21 cellular contexts compared by ENCODE assay signal in genomic region chr1:108142773-108143394, GRCh38. TPM values are rescaled to one million over a fixed set of nuclear protein-coding genes. Genes with fewer than 3 reads are reported as not detected.
DNase-seq lines count a peak whose midpoint lies in the region; ATAC-seq, FAIRE-seq and TF ChIP-seq lines count a peak whose summit lies in the region.
"Had no signal": no experiment of that assay in that cellular context is flagged by ENCODE, and none has a peak within 500 bp of the region (broad histone marks: within the 10 kb centered on the region; RNA-seq: fewer than 3 reads in every experiment).

No MANE protein-coding gene starts in this region.

- H3K4me3 Mint-ChIP-seq in glutamatergic neuron (ENCODE audit: unreplicated experiment): peak overlapping the region; percentile 58
- no peak overlapping the region for H3K4me3 Mint-ChIP-seq in WTC11
- H3K4me3 Mint-ChIP-seq: brain; CD8-positive, alpha-beta T cell; stimulated activated effector memory CD8-positive, alpha-beta T cell treated with anti-CD3 and anti-CD28 coated beads, Interleukin-12 subunit alpha, Interleukin-12 subunit beta, amount 100 ng/mL, for 72 hours had no signal

- no peak overlapping the region for H2AFZ ChIP-seq in PC-9

- no peak overlapping the region for H2AK5ac ChIP-seq in mesendoderm (ENCODE audit: low read length)

- H3K4me3 ChIP-seq in PC-9 (no peak overlapping the region), bronchial epithelial cell (ENCODE audit: low read depth, low read length) (no peak overlapping the region), mesendoderm (ENCODE audit: low read length) (no peak overlapping the region)

- CTCF ChIA-PET in PC-9 (lab: Charles Lee) (interaction anchor here (0.6 kb wide), 1 partner anchor 754 kb away, joined by 3 read pairs; no protein-coding TSS in a partner anchor), WTC11 (lab: Charles Lee) (no interaction called here)

- TF ChIP-seq CTCF in PC-9 (conservative IDR thresholded peaks at IDR 0.05): no peak
- no peak for TF ChIP-seq CTCF in bronchial epithelial cell (IDR thresholded peaks at IDR 0.05; ENCODE audit: insufficient read depth, low read length, severe bottlenecking)
- no peak for TF ChIP-seq CTCF in glutamatergic neuron (IDR thresholded peaks at IDR 0.05; ENCODE audit: partially characterized antibody, unreplicated experiment)
- TF ChIP-seq CTCF in WTC11 (IDR thresholded peaks at IDR 0.05): no peak

- peaks cover 34% of the 10 kb centered on the region for H3K36me3 Mint-ChIP-seq in glutamatergic neuron (ENCODE audit: unreplicated experiment)
- peaks cover 61% of the 10 kb centered on the region for H3K36me3 Mint-ChIP-seq in WTC11

- peak overlapping the region; percentile 91 for H3K27ac Mint-ChIP-seq in glutamatergic neuron (ENCODE audit: unreplicated experiment)
- no peak overlapping the region for H3K27ac Mint-ChIP-seq in WTC11
- H3K27ac Mint-ChIP-seq: brain; CD8-positive, alpha-beta T cell; IgD-negative memory B cell; stimulated activated effector memory CD8-positive, alpha-beta T cell treated with anti-CD3 and anti-CD28 coated beads, Interleukin-12 subunit alpha, Interleukin-12 subunit beta, amount 100 ng/mL, for 72 hours had no signal

- H3K23ac ChIP-seq in mesendoderm (ENCODE audit: low read length): no peak overlapping the region

- no peak overlapping the region for H4K5ac ChIP-seq in mesendoderm (ENCODE audit: low read length)

- H3K4me1 Mint-ChIP-seq in glutamatergic neuron (ENCODE audit: low read depth, unreplicated experiment) (peaks cover 9% of the 10 kb centered on the region), WTC11 (no peaks in the 10 kb centered on the region)
- H3K4me1 Mint-ChIP-seq: brain had no signal

- H3K9ac ChIP-seq in mesendoderm (ENCODE audit: low read length): no peak overlapping the region

- H3K27me3 ChIP-seq in PC-9 (ENCODE audit: insufficient read depth, low read depth): no peaks in the 10 kb centered on the region
- no peaks in the 10 kb centered on the region for H3K27me3 ChIP-seq in bronchial epithelial cell (ENCODE audit: control insufficient read depth, insufficient read depth, low read length)
- H3K27me3 ChIP-seq in mesendoderm (ENCODE audit: insufficient read depth, low read length, poor library complexity): no peaks in the 10 kb centered on the region

- BruUV-seq in PC-9 (replicated peaks; lab: Mats Ljungman, UMichigan): no TSS peak

- no peaks in the 10 kb centered on the region for H3K79me1 ChIP-seq in mesendoderm (ENCODE audit: low read length)

- H2BK15ac ChIP-seq in mesendoderm (replicated peaks; ENCODE audit: low read depth): no peak overlapping the region

- H3K4ac ChIP-seq in mesendoderm (ENCODE audit: low read depth, low read length): no peak overlapping the region

- no peaks in the 10 kb centered on the region for H3K79me2 ChIP-seq in PC-9 (ENCODE audit: low read depth)
- H3K79me2 ChIP-seq in mesendoderm (ENCODE audit: control insufficient read depth, insufficient read depth, low read length): no peaks in the 10 kb centered on the region

- no peak for FAIRE-seq in bronchial epithelial cell (lab: Jason Lieb, UNC)

- POLR2A ChIA-PET in PC-9 (lab: Charles Lee; ENCODE audit: unreplicated experiment) (no interaction called here), WTC11 (lab: Charles Lee) (no interaction called here)

- no peak overlapping the region for H3K56ac ChIP-seq in mesendoderm (ENCODE audit: low read length)

- ATAC-seq in HG02938 (IDR thresholded peaks at IDR 0.05; ENCODE audit: unreplicated experiment): no peak
- ATAC-seq in HG03521 (IDR thresholded peaks at IDR 0.05; ENCODE audit: unreplicated experiment): no peak
- ATAC-seq in WTC11: no peak
- ATAC-seq: CD8-positive, alpha-beta T cell; Right ventricle myocardium inferior; stimulated activated effector memory CD8-positive, alpha-beta T cell treated with anti-CD3 and anti-CD28 coated beads, Interleukin-12 subunit alpha, Interleukin-12 subunit beta, amount 100 ng/mL, for 72 hours had no signal

- H3K4me2 ChIP-seq in PC-9 (no peak overlapping the region), mesendoderm (ENCODE audit: low read length) (no peak overlapping the region)

- H3K9me3 Mint-ChIP-seq in glutamatergic neuron (ENCODE audit: unreplicated experiment) (peaks cover 6% of the 10 kb centered on the region), WTC11 (peaks cover 25% of the 10 kb centered on the region)
- H3K9me3 Mint-ChIP-seq: stimulated activated effector memory CD8-positive, alpha-beta T cell treated with anti-CD3 and anti-CD28 coated beads, Interleukin-12 subunit alpha, Interleukin-12 subunit beta, amount 100 ng/mL, for 72 hours had no signal

- H3K18ac ChIP-seq in mesendoderm (ENCODE audit: low read length): no peak overlapping the region

- no peak overlapping the region for H4K8ac ChIP-seq in mesendoderm (ENCODE audit: low read depth, low read length)

- no peaks in the 10 kb centered on the region for H3K9me2 ChIP-seq in PC-9 (ENCODE audit: insufficient read depth)

- H2BK120ac ChIP-seq in mesendoderm (ENCODE audit: low read depth, low read length): no peak overlapping the region

- H3K27ac ChIP-seq in PC-9 (peak overlapping the region; percentile 16; the same call in 1 of the 2 replicates), mesendoderm (ENCODE audit: low read depth, low read length) (no peak overlapping the region)

- intact Hi-C loops in PC-9 (cut with micrococcal nuclease; ENCODE audit: unreplicated experiment): loop anchor here (10.0 kb wide), 1 partner anchor 752 kb away; no protein-coding TSS in a partner anchor

- no peaks in the 10 kb centered on the region for H4K20me1 ChIP-seq in PC-9 (ENCODE audit: insufficient read depth)

- H2BK5ac ChIP-seq in mesendoderm (ENCODE audit: low read length): no peak overlapping the region

- H3K4me1 ChIP-seq in PC-9 (replicated peaks; ENCODE audit: insufficient read depth) (no peaks in the 10 kb centered on the region), mesendoderm (ENCODE audit: control insufficient read depth, low read depth, low read length) (no peaks in the 10 kb centered on the region)

- H3K36me3 ChIP-seq in PC-9 (ENCODE audit: low read depth): peaks cover 73% of the 10 kb centered on the region
- H3K36me3 ChIP-seq in bronchial epithelial cell (ENCODE audit: control insufficient read depth, insufficient read depth, low read length): peaks cover 9% of the 10 kb centered on the region
- peaks cover 6% of the 10 kb centered on the region for H3K36me3 ChIP-seq in mesendoderm (ENCODE audit: control insufficient read depth, insufficient read depth, low read length)

- H3F3A ChIP-seq in PC-9 (ENCODE audit: insufficient read depth, low read depth): peaks cover 9% of the 10 kb centered on the region; the same call in 1 of the 2 replicates

- peaks cover 7% of the 10 kb centered on the region; the same call in 1 of the 2 replicates for H3K9me3 ChIP-seq in PC-9 (ENCODE audit: insufficient read depth, low read depth)

- 100% methylated on average over 2 of the region's 6 CpGs for WGBS in mesendoderm (ENCODE audit: extremely low coverage, insufficient coverage, low lambda C conversion rate)

- H3K27me3 Mint-ChIP-seq in glutamatergic neuron (ENCODE audit: unreplicated experiment): peaks cover 6% of the 10 kb centered on the region
- H3K27me3 Mint-ChIP-seq in WTC11 (ENCODE audit: low read depth): no peaks in the 10 kb centered on the region
- H3K27me3 Mint-ChIP-seq: IgD-negative memory B cell had no signal

- DNase-seq in AG08395 (ENCODE audit: low spot score): peak; percentile 35
- no peak for DNase-seq in PC-9
- peak; percentile 69 for DNase-seq in bronchial epithelial cell (ENCODE audit: low read depth)
- no peak for DNase-seq in glutamatergic neuron
- DNase-seq in WTC11 (ENCODE audit: low spot score): no peak
- no peak for DNase-seq in mesendoderm
- DNase-seq: activated CD4-positive, alpha-beta T cell treated with anti-CD3 and anti-CD28 coated beads, Interleukin-2, amount 50 U/mL, for 4 hours; activated naive CD4-positive, alpha-beta T cell; activated T-cell treated with anti-CD3 and anti-CD28 coated beads for 4 hours; CD8-positive, alpha-beta T cell; DMS79; NCI-H1048; NCI-H2029; NCI-H446 treated with DMSO at 0.1 percent for 48 hours; stimulated activated CD4-positive, alpha-beta T cell treated with anti-CD3 and anti-CD28 coated beads, Interleukin-15, amount 100 ng/mL, for 24 hours had no signal

TF ChIP-seq in WTC11, 78 proteins besides CTCF, POLR2A, EP300 and RAD21 (continues in another document):
- TF ChIP-seq, protein P1, sequence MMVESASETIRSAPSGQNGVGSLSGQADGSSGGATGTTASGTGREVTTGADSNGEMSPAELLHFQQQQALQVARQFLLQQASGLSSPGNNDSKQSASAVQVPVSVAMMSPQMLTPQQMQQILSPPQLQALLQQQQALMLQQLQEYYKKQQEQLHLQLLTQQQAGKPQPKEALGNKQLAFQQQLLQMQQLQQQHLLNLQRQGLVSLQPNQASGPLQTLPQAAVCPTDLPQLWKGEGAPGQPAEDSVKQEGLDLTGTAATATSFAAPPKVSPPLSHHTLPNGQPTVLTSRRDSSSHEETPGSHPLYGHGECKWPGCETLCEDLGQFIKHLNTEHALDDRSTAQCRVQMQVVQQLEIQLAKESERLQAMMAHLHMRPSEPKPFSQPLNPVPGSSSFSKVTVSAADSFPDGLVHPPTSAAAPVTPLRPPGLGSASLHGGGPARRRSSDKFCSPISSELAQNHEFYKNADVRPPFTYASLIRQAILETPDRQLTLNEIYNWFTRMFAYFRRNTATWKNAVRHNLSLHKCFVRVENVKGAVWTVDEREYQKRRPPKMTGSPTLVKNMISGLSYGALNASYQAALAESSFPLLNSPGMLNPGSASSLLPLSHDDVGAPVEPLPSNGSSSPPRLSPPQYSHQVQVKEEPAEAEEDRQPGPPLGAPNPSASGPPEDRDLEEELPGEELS (CRISPR knock-in tag; IDR thresholded peaks at IDR 0.05): no peak
- TF ChIP-seq, protein P2, sequence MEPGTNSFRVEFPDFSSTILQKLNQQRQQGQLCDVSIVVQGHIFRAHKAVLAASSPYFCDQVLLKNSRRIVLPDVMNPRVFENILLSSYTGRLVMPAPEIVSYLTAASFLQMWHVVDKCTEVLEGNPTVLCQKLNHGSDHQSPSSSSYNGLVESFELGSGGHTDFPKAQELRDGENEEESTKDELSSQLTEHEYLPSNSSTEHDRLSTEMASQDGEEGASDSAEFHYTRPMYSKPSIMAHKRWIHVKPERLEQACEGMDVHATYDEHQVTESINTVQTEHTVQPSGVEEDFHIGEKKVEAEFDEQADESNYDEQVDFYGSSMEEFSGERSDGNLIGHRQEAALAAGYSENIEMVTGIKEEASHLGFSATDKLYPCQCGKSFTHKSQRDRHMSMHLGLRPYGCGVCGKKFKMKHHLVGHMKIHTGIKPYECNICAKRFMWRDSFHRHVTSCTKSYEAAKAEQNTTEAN (CRISPR knock-in tag; IDR thresholded peaks at IDR 0.05): no peak

RNA-seq across cellular contexts. Expression of gene SLC25A24, which starts 57.3 kb away (rescaled TPM):
- 47.3 and 60.5 TPM in 2 replicates for total RNA-seq in PC-9 (2021)
- total RNA-seq in bronchial epithelial cell: 34.3 and 39.8 TPM in 2 replicates
- 55.3 TPM for total RNA-seq in glutamatergic neuron (ENCODE audit: unreplicated experiment)
- total RNA-seq in WTC11 (2021): 34.9 to 39.1 TPM (median 35.9 TPM) in 3 replicates
- 62.9 TPM for polyA plus RNA-seq in mesendoderm (2013, experiment 1 of 2)
- 63.6 TPM for polyA plus RNA-seq in mesendoderm (2013, experiment 2 of 2)

Comparison
In these comparisons a context has a peak if more than half of its experiments do, and no peak if none do; other contexts are left out.
1. DNase-seq: peak in AG08395 (single experiment) and bronchial epithelial cell (single experiment); none in PC-9 (0 of 2), glutamatergic neuron (single experiment), WTC11 (single experiment) and mesendoderm (single experiment).